ENCODE assay signal across 14 cellular contexts in the genomic region with DNA sequence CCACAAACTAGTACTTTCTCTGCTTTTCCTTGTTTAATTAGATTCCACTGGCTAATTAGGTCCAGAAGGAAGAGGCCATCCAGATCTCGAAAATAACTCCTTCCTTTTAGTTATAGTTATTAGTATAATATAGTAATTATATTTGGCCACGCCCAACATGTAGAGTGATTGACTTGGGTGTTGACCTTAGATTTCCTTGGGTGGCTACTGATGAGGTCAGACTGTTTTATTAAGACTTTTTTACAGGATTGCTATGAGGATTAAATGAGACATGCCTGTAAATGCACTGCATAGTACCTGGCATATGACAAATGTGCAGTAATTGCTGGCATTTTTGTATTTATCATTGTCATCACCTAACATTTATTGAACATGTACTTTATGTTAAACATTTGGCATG. TPM values are rescaled to one million over a fixed set of nuclear protein-coding genes. Genes with fewer than 3 reads are reported as not detected.
A peak's percentile ranks its signal among the peaks of the same experiment; 100 is the strongest.
DNase-seq lines count a peak whose midpoint lies in the region; ATAC-seq and TF ChIP-seq lines count a peak whose summit lies in the region.
"Had no signal": no experiment of that assay in that cellular context is flagged by ENCODE, and none has a peak within 500 bp of the region (broad histone marks: within the 10 kb centered on the region; RNA-seq: fewer than 3 reads in every experiment).

No MANE protein-coding gene starts in this region.

- H3K4me1 Mint-ChIP-seq in activated T-cell treated with anti-CD3 and anti-CD28 coated beads, Interleukin-2, amount 50 U/mL, for 72 hours (ENCODE audit: low read depth): peaks cover 6% of the 10 kb centered on the region
- H3K4me1 Mint-ChIP-seq in activated T-cell treated with anti-CD3 and anti-CD28 coated beads, Interleukin-2, amount 50 U/mL, for 4 hours (ENCODE audit: low read depth): peaks cover 13% of the 10 kb centered on the region
- H3K4me1 Mint-ChIP-seq in endothelial cell (ENCODE audit: unreplicated experiment): peaks cover 53% of the 10 kb centered on the region
- peaks cover 60% of the 10 kb centered on the region for H3K4me1 Mint-ChIP-seq in stimulated activated effector memory CD8-positive, alpha-beta T cell treated with anti-CD3 and anti-CD28 coated beads, Interleukin-12 subunit alpha, Interleukin-12 subunit beta, amount 100 ng/mL, for 72 hours

- CTCF ChIA-PET in HEK293 (lab: Yijun Ruan, JAX): interaction anchor here (0.6 kb wide), 1 partner anchor 13 kb away, joined by 4 read pairs; no protein-coding TSS in a partner anchor

- no peaks in the 10 kb centered on the region for H3K9me3 ChIP-seq in HEK293 (ENCODE audit: control insufficient read depth, insufficient read depth, low read depth, low read length)
- H3K9me3 ChIP-seq: A549, BE2C had no signal

- TF ChIP-seq CTCF in HEK293 (tag by site-specific recombination; IDR thresholded peaks at IDR 0.05) (no peak), endothelial cell (IDR thresholded peaks at IDR 0.05; ENCODE audit: unreplicated experiment) (no peak)

- no peak overlapping the region for H3K4me3 Mint-ChIP-seq in activated T-cell treated with anti-CD3 and anti-CD28 coated beads, Interleukin-2, amount 50 U/mL, for 72 hours
- no peak overlapping the region for H3K4me3 Mint-ChIP-seq in activated T-cell treated with anti-CD3 and anti-CD28 coated beads, Interleukin-2, amount 50 U/mL, for 4 hours
- peak overlapping the region; percentile 6 for H3K4me3 Mint-ChIP-seq in endothelial cell (ENCODE audit: unreplicated experiment)
- no peak overlapping the region for H3K4me3 Mint-ChIP-seq in stimulated activated effector memory CD8-positive, alpha-beta T cell treated with anti-CD3 and anti-CD28 coated beads, Interleukin-12 subunit alpha, Interleukin-12 subunit beta, amount 100 ng/mL, for 72 hours
- H3K4me3 Mint-ChIP-seq: CD4-positive, alpha-beta memory T cell had no signal

- no peak overlapping the region for H3K4me3 ChIP-seq in HEK293 (ENCODE audit: low read depth, low read length)
- H3K4me3 ChIP-seq: A549, GM23248 had no signal

- peak overlapping the region; percentile 26 for H3K27ac Mint-ChIP-seq in activated T-cell treated with anti-CD3 and anti-CD28 coated beads, Interleukin-2, amount 50 U/mL, for 72 hours
- H3K27ac Mint-ChIP-seq in endothelial cell (ENCODE audit: unreplicated experiment): no peak overlapping the region
- peak overlapping the region; percentile 23 for H3K27ac Mint-ChIP-seq in stimulated activated effector memory CD8-positive, alpha-beta T cell treated with anti-CD3 and anti-CD28 coated beads, Interleukin-12 subunit alpha, Interleukin-12 subunit beta, amount 100 ng/mL, for 72 hours
- H3K27ac Mint-ChIP-seq: CD4-positive, alpha-beta memory T cell had no signal

- DNase-seq in activated T-cell treated with anti-CD3 and anti-CD28 coated beads, Interleukin-2, amount 50 U/mL, for 72 hours: no peak
- DNase-seq in activated T-cell treated with anti-CD3 and anti-CD28 coated beads, Interleukin-2, amount 50 U/mL, for 4 hours: no peak
- DNase-seq in endothelial cell (ENCODE audit: low spot score): no peak
- DNase-seq in stimulated activated effector memory CD8-positive, alpha-beta T cell treated with anti-CD3 and anti-CD28 coated beads, Interleukin-12 subunit alpha, Interleukin-12 subunit beta, amount 100 ng/mL, for 72 hours (ENCODE audit: low spot score in 2 of 2): no peak
- DNase-seq in globus pallidus (ENCODE audit: low spot score): no peak
- DNase-seq: BE2C; CD4-positive, alpha-beta memory T cell; DMS153; DMS79 treated with DMSO at 0.1 percent for 48 hours; EL; GM23248 had no signal

- peaks cover 0 to 3% of the 10 kb centered on the region in 2 donors for H3K36me3 Mint-ChIP-seq in activated T-cell treated with anti-CD3 and anti-CD28 coated beads, Interleukin-2, amount 50 U/mL, for 72 hours (ENCODE audit: insufficient read depth in 2 of 2)
- H3K36me3 Mint-ChIP-seq in activated T-cell treated with anti-CD3 and anti-CD28 coated beads, Interleukin-2, amount 50 U/mL, for 4 hours (ENCODE audit: insufficient read depth): peaks cover 9% of the 10 kb centered on the region
- peaks cover 66% of the 10 kb centered on the region for H3K36me3 Mint-ChIP-seq in endothelial cell (ENCODE audit: low read depth, unreplicated experiment)
- H3K36me3 Mint-ChIP-seq in stimulated activated effector memory CD8-positive, alpha-beta T cell treated with anti-CD3 and anti-CD28 coated beads, Interleukin-12 subunit alpha, Interleukin-12 subunit beta, amount 100 ng/mL, for 72 hours: peaks cover 6% of the 10 kb centered on the region

- no peaks in the 10 kb centered on the region for H3K27me3 Mint-ChIP-seq in activated T-cell treated with anti-CD3 and anti-CD28 coated beads, Interleukin-2, amount 50 U/mL, for 72 hours (ENCODE audit: low read depth)
- no peaks in the 10 kb centered on the region for H3K27me3 Mint-ChIP-seq in activated T-cell treated with anti-CD3 and anti-CD28 coated beads, Interleukin-2, amount 50 U/mL, for 4 hours (ENCODE audit: low read depth)
- peaks cover 1% of the 10 kb centered on the region for H3K27me3 Mint-ChIP-seq in endothelial cell (ENCODE audit: unreplicated experiment)
- H3K27me3 Mint-ChIP-seq: CD4-positive, alpha-beta memory T cell had no signal

- peaks cover 0 to 34% of the 10 kb centered on the region in 2 experiments; a peak in 2 of 3 replicates for H3K36me3 ChIP-seq in HEK293 (ENCODE audit: control insufficient read depth in 2 of 2, insufficient read depth in 1 of 2, low read length in 2 of 2)
- H3K36me3 ChIP-seq: BE2C had no signal

- ATAC-seq in activated T-cell treated with anti-CD3 and anti-CD28 coated beads, Interleukin-2, amount 50 U/mL, for 72 hours (replicated peaks in 1 of 2): no peak
- ATAC-seq in activated T-cell treated with anti-CD3 and anti-CD28 coated beads, Interleukin-2, amount 50 U/mL, for 4 hours: no peak
- no peak for ATAC-seq in stimulated activated effector memory CD8-positive, alpha-beta T cell treated with anti-CD3 and anti-CD28 coated beads, Interleukin-12 subunit alpha, Interleukin-12 subunit beta, amount 100 ng/mL, for 72 hours
- ATAC-seq: A549 had no signal

- H3K9me3 Mint-ChIP-seq in activated T-cell treated with anti-CD3 and anti-CD28 coated beads, Interleukin-2, amount 50 U/mL, for 72 hours: no peaks in the 10 kb centered on the region
- H3K9me3 Mint-ChIP-seq in activated T-cell treated with anti-CD3 and anti-CD28 coated beads, Interleukin-2, amount 50 U/mL, for 4 hours: no peaks in the 10 kb centered on the region
- no peaks in the 10 kb centered on the region for H3K9me3 Mint-ChIP-seq in endothelial cell (ENCODE audit: unreplicated experiment)
- H3K9me3 Mint-ChIP-seq in stimulated activated effector memory CD8-positive, alpha-beta T cell treated with anti-CD3 and anti-CD28 coated beads, Interleukin-12 subunit alpha, Interleukin-12 subunit beta, amount 100 ng/mL, for 72 hours: peaks cover 4% of the 10 kb centered on the region

- POLR2A ChIA-PET in HEK293 (lab: Yijun Ruan, JAX): no interaction called here

- no peak overlapping the region for H3K27ac ChIP-seq in HEK293 (ENCODE audit: extremely low read depth, low read depth, low read length)
- H3K27ac ChIP-seq: A549, C4-2B, GM23248 had no signal

- H3K4me1 ChIP-seq in HEK293 (ENCODE audit: control insufficient read depth, insufficient read depth, low read length): peaks cover 2% of the 10 kb centered on the region; the same call in 1 of the 2 replicates
- H3K4me1 ChIP-seq: BE2C had no signal

TF ChIP-seq in HEK293, 187 proteins besides CTCF, POLR2A, EP300 and RAD21:
- no peak for TF ChIP-seq ZNF555 (tag by site-specific recombination; conservative IDR thresholded peaks at IDR 0.05)
- TF ChIP-seq, protein P1, sequence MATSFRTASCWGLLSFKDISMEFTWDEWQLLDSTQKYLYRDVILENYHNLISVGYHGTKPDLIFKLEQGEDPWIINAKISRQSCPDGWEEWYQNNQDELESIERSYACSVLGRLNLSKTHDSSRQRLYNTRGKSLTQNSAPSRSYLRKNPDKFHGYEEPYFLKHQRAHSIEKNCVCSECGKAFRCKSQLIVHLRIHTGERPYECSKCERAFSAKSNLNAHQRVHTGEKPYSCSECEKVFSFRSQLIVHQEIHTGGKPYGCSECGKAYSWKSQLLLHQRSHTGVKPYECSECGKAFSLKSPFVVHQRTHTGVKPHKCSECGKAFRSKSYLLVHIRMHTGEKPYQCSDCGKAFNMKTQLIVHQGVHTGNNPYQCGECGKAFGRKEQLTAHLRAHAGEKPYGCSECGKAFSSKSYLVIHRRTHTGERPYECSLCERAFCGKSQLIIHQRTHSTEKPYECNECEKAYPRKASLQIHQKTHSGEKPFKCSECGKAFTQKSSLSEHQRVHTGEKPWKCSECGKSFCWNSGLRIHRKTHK (tag by site-specific recombination; IDR thresholded peaks at IDR 0.05): peak; percentile 68
TF ChIP-seq in HEK293: peak in this region for 1.

RNA-seq across cellular contexts. Expression of a gene that starts 26.9 kb away (rescaled TPM):
- 10 to 100 TPM in 1 of 2 donors, 1 to 10 TPM in 1; 6.9 to 12.9 TPM for total RNA-seq in activated T-cell treated with anti-CD3 and anti-CD28 coated beads, Interleukin-2, amount 50 U/mL, for 72 hours
- 1 to 10 TPM; 5.6 to 6.3 (median 5.6) TPM for total RNA-seq in activated T-cell treated with anti-CD3 and anti-CD28 coated beads, Interleukin-2, amount 50 U/mL, for 4 hours
- 140 TPM for total RNA-seq in endothelial cell (ENCODE audit: unreplicated experiment)

RNA-seq across cellular contexts. Expression of a gene that starts 28.5 kb away (rescaled TPM):
- total RNA-seq in activated T-cell treated with anti-CD3 and anti-CD28 coated beads, Interleukin-2, amount 50 U/mL, for 72 hours: 10 to 100 TPM; 53.8 to 58.0 TPM
- 10 to 100 TPM; 80.3 to 89.6 (median 81.2) TPM for total RNA-seq in activated T-cell treated with anti-CD3 and anti-CD28 coated beads, Interleukin-2, amount 50 U/mL, for 4 hours
- 47.2 TPM for total RNA-seq in endothelial cell (ENCODE audit: unreplicated experiment)

Comparison
In these comparisons a context has a peak if more than half of its experiments do, and no peak if none do; other contexts are left out.
1. RNA of a gene that starts 26.9 kb away (total RNA-seq): 140 TPM in endothelial cell (single experiment); 6.9 to 12.9 TPM in activated T-cell treated with anti-CD3 and anti-CD28 coated beads, Interleukin-2, amount 50 U/mL, for 72 hours and 5.6 to 6.3 TPM in activated T-cell treated with anti-CD3 and anti-CD28 coated beads, Interleukin-2, amount 50 U/mL, for 4 hours; every median in the first group is over 10 times any median in the second.